In the genomic region with DNA sequence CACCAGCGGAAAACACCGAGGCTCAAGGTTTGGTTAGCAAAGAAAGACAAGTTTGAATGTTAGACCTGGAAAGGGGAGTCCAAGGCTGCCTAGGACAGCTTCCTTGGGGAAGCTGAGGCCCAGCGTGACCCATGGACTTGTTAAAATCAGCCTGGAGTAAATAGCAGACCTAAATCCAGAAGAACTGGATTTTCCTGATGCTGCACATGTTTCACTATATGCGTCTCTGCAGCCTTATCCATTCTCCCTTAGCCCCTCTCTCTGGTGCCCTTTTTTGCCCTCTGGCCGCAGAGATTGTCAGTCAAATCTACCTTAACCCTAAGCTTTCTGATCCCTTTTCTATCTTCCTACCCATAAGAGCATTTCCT, we compare ENCODE assay signal across 29 cellular contexts.
"Had no signal": no experiment of that assay in that cellular context is flagged by ENCODE, and none has a peak within 500 bp of the region (broad histone marks: within the 10 kb centered on the region; RNA-seq: fewer than 3 reads in every experiment).

No MANE protein-coding gene starts in this region.

- ATAC-seq: activated CD8-positive, alpha-beta T cell treated with anti-CD3 and anti-CD28 coated beads, Interleukin-2, amount 10 ng/mL, durations not matched to agents 7 days and 5 days; activated naive CD8-positive, alpha-beta T cell treated with anti-CD3 and anti-CD28 coated beads, Interleukin-2, amount 50 U/mL, for 24 hours; K562; Panc1; Right ventricle myocardium inferior; SK-N-SH treated with all-trans-retinoic acid at 6 μM for 48 hours; WTC11 had no signal

- H3K27ac ChIP-seq: ascending aorta, SJSA1 had no signal

- H3K36me3 ChIP-seq: ascending aorta, SJSA1 had no signal

- H3K27me3 ChIP-seq: ascending aorta, body of pancreas, SJSA1 had no signal

- H3K4me1 ChIP-seq: ascending aorta, body of pancreas, SJSA1 had no signal

- FAIRE-seq: K562 had no signal

- DNase-seq: activated CD4-positive, alpha-beta T cell treated with anti-CD3 and anti-CD28 coated beads for 48 hours; activated CD4-positive, alpha-beta T cell treated with anti-CD3 and anti-CD28 coated beads, Interleukin-2, amount 50 U/mL, for 4 hours; activated CD4-positive, CD25-positive, alpha-beta regulatory T cell treated with anti-CD3 and anti-CD28 coated beads, Interleukin-2, amount 50 U/mL, for 72 hours; activated CD8-positive, alpha-beta memory T cell treated with anti-CD3 and anti-CD28 coated beads, Interleukin-2, amount 50 U/mL, for 48 hours; activated CD8-positive, alpha-beta T cell treated with anti-CD3 and anti-CD28 coated beads, Interleukin-2, amount 10 ng/mL, durations not matched to agents 7 days and 5 days; activated effector memory CD4-positive, alpha-beta T cell treated with Interleukin-2 at 50 U/mL for 16 hours; activated naive CD4-positive, alpha-beta T cell; activated naive CD8-positive, alpha-beta T cell treated with anti-CD3 and anti-CD28 coated beads, Interleukin-2, amount 50 U/mL, for 24 hours; activated T-cell treated with anti-CD3 and anti-CD28 coated beads, Interleukin-2, amount 50 U/mL, for 24 hours; amniotic stem cell; Karpas-422; NCI-H1048; NCI-H1930; NCI-H2171; NCI-H226; NCI-H510A treated with DMSO at 0.1 percent for 48 hours; NCI-H69; NK-92 treated with Interleukin-12 subunit alpha and Interleukin-12 subunit beta, amount 100 ng/mL, for 24 hours; OCI-M1; RPMI8226; SW 1271 had no signal

- H3K9me3 ChIP-seq: ascending aorta, body of pancreas, SJSA1 had no signal

- H3K4me3 ChIP-seq: ascending aorta, body of pancreas, K562, SJSA1 had no signal
